ENCODE assay signal across 20 cellular contexts in genomic region chr2:64601785-64602391, GRCh38. TPM values are rescaled to one million over a fixed set of nuclear protein-coding genes. Genes with fewer than 3 reads are reported as not detected.
DNase-seq lines count a peak whose midpoint lies in the region; ATAC-seq and TF ChIP-seq lines count a peak whose summit lies in the region.
"Had no signal": no experiment of that assay in that cellular context is flagged by ENCODE, and none has a peak within 500 bp of the region (broad histone marks: within the 10 kb centered on the region; RNA-seq: fewer than 3 reads in every experiment).

No MANE protein-coding gene starts in this region.

- H3K4me1 ChIP-seq in right atrium auricular region = peaks cover 0 to 13% of the 10 kb centered on the region in 2 donors
- peaks cover 0 to 12% (median 0%) of the 10 kb centered on the region in 3 donors for H3K4me1 ChIP-seq in gastroesophageal sphincter

- H3K27me3 ChIP-seq in right atrium auricular region (no peaks in the 10 kb centered on the region), gastroesophageal sphincter (no peaks in the 10 kb centered on the region)

- no peak for TF ChIP-seq EP300 in gastroesophageal sphincter (IDR thresholded peaks at IDR 0.05)

- H3K27ac ChIP-seq in right atrium auricular region = no peak overlapping the region
- H3K27ac ChIP-seq in VCaP = peak overlapping the region; percentile 40
- no peak overlapping the region for H3K27ac ChIP-seq in gastroesophageal sphincter
- H3K27ac ChIP-seq: RWPE1, SK-N-MC had no signal

- peak; percentile 46 for DNase-seq in right atrium auricular region (ENCODE audit: low spot score)
- no peak for DNase-seq in Right ventricle myocardium inferior (ENCODE audit: missing footprints)
- DNase-seq in nephron progenitor cell = no peak
- DNase-seq in activated naive CD8-positive, alpha-beta T cell treated with anti-CD3 and anti-CD28 coated beads for 36 hours = no peak
- DNase-seq: Calu3, DMS79 treated with DMSO at 0.1 percent for 48 hours, GF-D8, NCI-H1105 treated with DMSO at 0.1 percent for 48 hours, NCI-H146, NCI-H1930, NCI-H2107, NCI-H524, NCI-H82, SHP77 treated with DMSO at 0.1 percent for 48 hours had no signal

- 78 to 82% methylated on average over 6 to 7 of the region's 12 CpGs for WGBS in gastroesophageal sphincter (ENCODE audit: low coverage in 1 of 2), 2 donors

- peaks cover 14% of the 10 kb centered on the region for H3K9me3 Mint-ChIP-seq in nephron progenitor cell
- peaks cover 3% of the 10 kb centered on the region for H3K9me3 Mint-ChIP-seq in activated naive CD8-positive, alpha-beta T cell treated with anti-CD3 and anti-CD28 coated beads for 36 hours

- H3K9me3 ChIP-seq in right atrium auricular region (no peaks in the 10 kb centered on the region), gastroesophageal sphincter (no peaks in the 10 kb centered on the region)

- peaks cover 12% of the 10 kb centered on the region for H3K36me3 Mint-ChIP-seq in nephron progenitor cell (ENCODE audit: low read depth)
- H3K36me3 Mint-ChIP-seq in activated naive CD8-positive, alpha-beta T cell treated with anti-CD3 and anti-CD28 coated beads for 36 hours = peaks cover 2% of the 10 kb centered on the region

- ATAC-seq in Right ventricle myocardium inferior (no peak), GM19328 (IDR thresholded peaks at IDR 0.05; ENCODE audit: unreplicated experiment) (no peak), gastroesophageal sphincter (no peak)
- ATAC-seq: K562 had no signal

- H3K36me3 ChIP-seq in right atrium auricular region (no peaks in the 10 kb centered on the region), gastroesophageal sphincter (no peaks in the 10 kb centered on the region)

- H3K4me3 Mint-ChIP-seq in nephron progenitor cell = no peak overlapping the region
- no peak overlapping the region for H3K4me3 Mint-ChIP-seq in activated naive CD8-positive, alpha-beta T cell treated with anti-CD3 and anti-CD28 coated beads for 36 hours

- intact Hi-C loops in Right ventricle myocardium inferior (cut with DNase I) = no loop called here

- H3K4me3 ChIP-seq in right atrium auricular region (no peak overlapping the region), gastroesophageal sphincter (no peak overlapping the region)
- H3K4me3 ChIP-seq: K562, SK-N-MC had no signal

- TF ChIP-seq POLR2A in gastroesophageal sphincter (IDR thresholded peaks at IDR 0.05) = no peak

- peaks cover 5% of the 10 kb centered on the region for H3K27me3 Mint-ChIP-seq in nephron progenitor cell (ENCODE audit: low read depth, poor library complexity)
- H3K27me3 Mint-ChIP-seq in activated naive CD8-positive, alpha-beta T cell treated with anti-CD3 and anti-CD28 coated beads for 36 hours = no peaks in the 10 kb centered on the region

- TF ChIP-seq CTCF in right atrium auricular region (IDR thresholded peaks at IDR 0.05) (no peak), VCaP (conservative IDR thresholded peaks at IDR 0.05) (no peak), nephron progenitor cell (IDR thresholded peaks at IDR 0.05) (no peak), gastroesophageal sphincter (IDR thresholded peaks at IDR 0.05) (no peak)

- H3K27ac Mint-ChIP-seq in nephron progenitor cell = peak overlapping the region; percentile 97
- no peak overlapping the region for H3K27ac Mint-ChIP-seq in activated naive CD8-positive, alpha-beta T cell treated with anti-CD3 and anti-CD28 coated beads for 36 hours

- peaks cover 48% of the 10 kb centered on the region for H3K4me1 Mint-ChIP-seq in nephron progenitor cell
- H3K4me1 Mint-ChIP-seq in activated naive CD8-positive, alpha-beta T cell treated with anti-CD3 and anti-CD28 coated beads for 36 hours = peaks cover 13% of the 10 kb centered on the region

RNA-seq across cellular contexts. Expression of gene SERTAD2, which starts 51.8 kb away (rescaled TPM):
- total RNA-seq in right atrium auricular region = 10 to 100 TPM; 15.8 to 22.2 TPM
- total RNA-seq in Right ventricle myocardium inferior = 13.6 TPM
- 10 to 100 TPM; 22.7 to 23.3 TPM for total RNA-seq in activated naive CD8-positive, alpha-beta T cell treated with anti-CD3 and anti-CD28 coated beads for 36 hours
- total RNA-seq in gastroesophageal sphincter = 10 to 100 TPM; 13.9 to 18.5 (median 15.6) TPM
